In genomic region chr1:223102797-223103533, GRCh38 we compare ENCODE assay signal across 12 cellular contexts. TPM values are rescaled to one million over a fixed set of nuclear protein-coding genes. Genes with fewer than 3 reads are reported as not detected.
A peak's percentile ranks its signal among the peaks of the same experiment; 100 is the strongest.
DNase-seq lines count a peak whose midpoint lies in the region; TF ChIP-seq lines count a peak whose summit lies in the region.
"Had no signal": no experiment of that assay in that cellular context is flagged by ENCODE, and none has a peak within 500 bp of the region (broad histone marks: within the 10 kb centered on the region; RNA-seq: fewer than 3 reads in every experiment).

No MANE protein-coding gene starts in this region.

- POLR2A ChIA-PET in MCF 10A (lab: Yijun Ruan, JAX) = interaction anchor here (0.6 kb wide), 1 partner anchor 300 kb away, joined by 3 read pairs; no protein-coding TSS in a partner anchor

- H3K36me3 Mint-ChIP-seq in MCF 10A (ENCODE audit: insufficient read depth, unreplicated experiment) = no peaks in the 10 kb centered on the region

- DNase-seq in T47D (ENCODE audit: low read depth in 1 of 2, low spot score in 1 of 2) = peak; percentile 49 to 74
- DNase-seq in MCF 10A (ENCODE audit: unreplicated experiment) = no peak
- DNase-seq in SHP77 (lab: John Stamatoyannopoulos, UW) = peak; percentile 97 to 98
- DNase-seq in islet precursor cell = peak; percentile 92
- no peak for DNase-seq in anterior cingulate cortex (lab: John Stamatoyannopoulos, UW)
- DNase-seq in medulla oblongata (ENCODE audit: extremely low spot score) = no peak
- no peak for DNase-seq in NCI-H526 (lab: John Stamatoyannopoulos, UW)
- no peak for DNase-seq in NCI-H1694 treated with DMSO at 0.1 percent for 48 hours (lab: John Stamatoyannopoulos, UW)
- DNase-seq: activated T-cell treated with anti-CD3 and anti-CD28 coated beads for 4 hours, amniotic stem cell, MV-4-11 had no signal

- H3K27ac Mint-ChIP-seq in MCF 10A (ENCODE audit: low read depth, unreplicated experiment) = no peak overlapping the region
- H3K27ac Mint-ChIP-seq: memory B cell had no signal

- intact Hi-C loops in MCF 10A (cut with micrococcal nuclease) = no loop called here

- H3K9me3 Mint-ChIP-seq in MCF 10A (ENCODE audit: unreplicated experiment) = peaks cover 13% of the 10 kb centered on the region

- in situ Hi-C loops in T47D (cut with HindIII; ENCODE audit: low pct_unique_long_range_greater_than_20kb, low sequenced_read_pairs) = no loop called here

- H3K4me1 Mint-ChIP-seq in MCF 10A (ENCODE audit: insufficient read depth, unreplicated experiment) = no peaks in the 10 kb centered on the region
- H3K4me1 Mint-ChIP-seq: memory B cell had no signal

- H3K27me3 Mint-ChIP-seq in MCF 10A (ENCODE audit: insufficient read depth, unreplicated experiment) = no peaks in the 10 kb centered on the region

- H3K4me3 Mint-ChIP-seq in MCF 10A (ENCODE audit: unreplicated experiment) = no peak overlapping the region
- H3K4me3 Mint-ChIP-seq: memory B cell had no signal

- CTCF ChIA-PET in MCF 10A (lab: Yijun Ruan, JAX) = interaction anchor here (0.5 to 10.1 kb wide), 7 partner anchors 15 to 326 kb away, joined by 3 to 129 read pairs (median 3); no protein-coding TSS in a partner anchor

- TF ChIP-seq CTCF in MCF 10A (IDR thresholded peaks at IDR 0.05; ENCODE audit: unreplicated experiment) = no peak

- no TSS peak for BruUV-seq in MCF 10A (replicated peaks; lab: Mats Ljungman, UMichigan)

RNA-seq across cellular contexts. Expression of gene TLR5, which starts 40.1 kb away (rescaled TPM):
- total RNA-seq in MCF 10A (2022) = 0.81 and 1.5 TPM in 2 replicates

Comparison
In these comparisons a context has a peak if more than half of its experiments do, and no peak if none do; other contexts are left out.
1. DNase-seq: peak in T47D (2 of 2), SHP77 (2 of 2) and islet precursor cell (single experiment); none in MCF 10A (single experiment), anterior cingulate cortex (0 of 58), medulla oblongata (single experiment), NCI-H526 (0 of 2) and NCI-H1694 treated with DMSO at 0.1 percent for 48 hours (single experiment).